Comparison of ENCODE assay signal across 8 cellular contexts in genomic region chr16:27867122-27868110, GRCh38.
A peak's percentile ranks its signal among the peaks of the same experiment; 100 is the strongest.
DNase-seq lines count a peak whose midpoint lies in the region; ATAC-seq, FAIRE-seq and TF ChIP-seq lines count a peak whose summit lies in the region.

No MANE protein-coding gene starts in this region.

- peak; percentile 52; the same call in 1 of the 2 replicates for TF ChIP-seq CTCF in Loucy (conservative IDR thresholded peaks at IDR 0.05; ENCODE audit: low read length)
- peak; percentile 7 for TF ChIP-seq CTCF in kidney (IDR thresholded peaks at IDR 0.05; ENCODE audit: borderline replicate concordance, extremely low read depth, insufficient read depth)

- H3K4me1 ChIP-seq in Loucy (ENCODE audit: insufficient read depth, low read length, poor library complexity, severe bottlenecking) = no peaks in the 10 kb centered on the region
- H3K4me1 ChIP-seq in kidney (ENCODE audit: control insufficient read depth in 1 of 2, insufficient read depth in 1 of 2, low read depth in 1 of 2, low read length in 2 of 2) = no peaks in the 10 kb centered on the region

- H3F3A ChIP-seq in Loucy (ENCODE audit: low read depth) = no peaks in the 10 kb centered on the region

- H3K9me3 ChIP-seq in Loucy (ENCODE audit: insufficient read depth, low read depth, low read length) = peaks cover 8% of the 10 kb centered on the region; the same call in 1 of the 2 replicates
- peaks cover 7 to 16% of the 10 kb centered on the region in 2 donors for H3K9me3 ChIP-seq in kidney (ENCODE audit: control insufficient read depth in 1 of 2, low read length in 2 of 2)

- H3K36me3 ChIP-seq in Loucy (ENCODE audit: insufficient read depth, low read length) = no peaks in the 10 kb centered on the region
- no peaks in the 10 kb centered on the region for H3K36me3 ChIP-seq in kidney (ENCODE audit: control insufficient read depth in 1 of 2, insufficient read depth in 2 of 2, low read length in 2 of 2)

- ATAC-seq in GM18520 (IDR thresholded peaks at IDR 0.05; ENCODE audit: unreplicated experiment) = no peak

- no peak overlapping the region for H3K27ac ChIP-seq in kidney (ENCODE audit: low read depth in 2 of 2, low read length in 2 of 2)

- FAIRE-seq in kidney (lab: Jason Lieb, UNC) = no peak

- DNase-seq in G401 (ENCODE audit: low spot score) = peak; percentile 27
- DNase-seq in T-helper 2 cell treated with Interferon-gamma antibody and Interleukin-4, amounts not matched to agents 5 μg/mL and 100 μg/mL, for 36 hours (ENCODE audit: low spot score) = peak; percentile 61
- DNase-seq in astrocyte of the hippocampus (ENCODE audit: low read depth, low spot score) = peak; percentile 72
- DNase-seq in kidney = peak; percentile 73
- DNase-seq in stimulated activated CD4-positive, alpha-beta T cell treated with anti-CD3 and anti-CD28 coated beads, TNF-alpha, amount 100 ng/mL, for 1 hour (ENCODE audit: low read depth in 3 of 3, low spot score in 1 of 3) = peak in 2 of 3 donors; percentile 4 to 14
- no peak for DNase-seq in NCI-H2081 treated with DMSO at 0.1 percent for 48 hours (lab: John Stamatoyannopoulos, UW)

- H3K9me3 Mint-ChIP-seq in T-helper 2 cell treated with Interferon-gamma antibody and Interleukin-4, amounts not matched to agents 5 μg/mL and 100 μg/mL, for 36 hours = peaks cover 21% of the 10 kb centered on the region

- no peak overlapping the region for H3K27ac Mint-ChIP-seq in T-helper 2 cell treated with Interferon-gamma antibody and Interleukin-4, amounts not matched to agents 5 μg/mL and 100 μg/mL, for 36 hours

- no peaks in the 10 kb centered on the region for H3K27me3 ChIP-seq in Loucy (ENCODE audit: insufficient read depth, low read length, poor library complexity, severe bottlenecking)

- H3K4me1 Mint-ChIP-seq in T-helper 2 cell treated with Interferon-gamma antibody and Interleukin-4, amounts not matched to agents 5 μg/mL and 100 μg/mL, for 36 hours (ENCODE audit: low read depth) = peaks cover 5% of the 10 kb centered on the region

- H3K79me2 ChIP-seq in Loucy (ENCODE audit: insufficient read depth, low read length) = no peaks in the 10 kb centered on the region

- no peaks in the 10 kb centered on the region for H3K9me2 ChIP-seq in Loucy (replicated peaks; ENCODE audit: low read depth, low read length)

- H3K36me3 Mint-ChIP-seq in T-helper 2 cell treated with Interferon-gamma antibody and Interleukin-4, amounts not matched to agents 5 μg/mL and 100 μg/mL, for 36 hours (ENCODE audit: low read depth) = no peaks in the 10 kb centered on the region

- no peak overlapping the region for H3K4me3 Mint-ChIP-seq in T-helper 2 cell treated with Interferon-gamma antibody and Interleukin-4, amounts not matched to agents 5 μg/mL and 100 μg/mL, for 36 hours

- H2AFZ ChIP-seq in Loucy (ENCODE audit: low read length) = no peak overlapping the region

- H3K9ac ChIP-seq in Loucy (ENCODE audit: low read depth, low read length, poor library complexity, severe bottlenecking) = no peak overlapping the region
- no peak overlapping the region for H3K9ac ChIP-seq in kidney (ENCODE audit: low read length in 2 of 2)

- intact Hi-C loops in kidney (cut with DNase I) = no loop called here

- no peaks in the 10 kb centered on the region for H3K27me3 Mint-ChIP-seq in T-helper 2 cell treated with Interferon-gamma antibody and Interleukin-4, amounts not matched to agents 5 μg/mL and 100 μg/mL, for 36 hours (ENCODE audit: low read depth)

- H4K20me1 ChIP-seq in Loucy (ENCODE audit: insufficient read depth, low read length, poor library complexity, severe bottlenecking) = no peaks in the 10 kb centered on the region

- H3K4me3 ChIP-seq in Loucy (ENCODE audit: low read length, poor library complexity, severe bottlenecking) = no peak overlapping the region
- no peak overlapping the region for H3K4me3 ChIP-seq in kidney (ENCODE audit: low read length in 2 of 2)

- in situ Hi-C loops in G401 (cut with HindIII; ENCODE audit: low sequenced_read_pairs) = no loop called here

- H3K4me2 ChIP-seq in Loucy (ENCODE audit: low read depth, low read length, poor library complexity, severe bottlenecking) = no peak overlapping the region
